In the genomic region with DNA sequence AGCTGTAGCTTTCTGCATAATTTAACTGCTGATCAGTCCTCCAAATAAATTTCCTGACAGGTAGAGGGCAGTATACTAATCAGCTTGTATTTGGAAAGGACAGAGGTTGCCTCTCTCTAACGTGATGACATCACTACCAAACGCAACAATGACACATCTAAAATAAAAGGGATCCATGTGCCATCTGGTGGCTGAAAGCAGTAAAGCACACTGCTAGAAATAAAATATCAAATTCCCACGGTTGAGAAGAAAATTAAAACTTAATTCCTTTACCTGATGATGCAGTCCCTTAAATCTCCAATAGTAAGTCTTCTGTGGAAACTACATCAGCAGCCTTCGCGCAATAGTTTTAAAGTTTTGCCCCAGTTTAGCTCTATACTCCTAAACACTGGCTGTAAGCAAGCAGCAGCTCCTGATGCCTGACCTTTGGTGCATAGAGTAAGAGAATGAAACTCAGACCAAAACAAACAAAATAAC, we compare ENCODE assay signal across 1 cellular context.
TF ChIP-seq lines count a peak whose summit lies in the region.

No MANE protein-coding gene starts in this region.

TF ChIP-seq in HepG2, 621 proteins besides CTCF, POLR2A, EP300 and RAD21 (continued from another document and continues in another):
- TF ChIP-seq, protein P1, sequence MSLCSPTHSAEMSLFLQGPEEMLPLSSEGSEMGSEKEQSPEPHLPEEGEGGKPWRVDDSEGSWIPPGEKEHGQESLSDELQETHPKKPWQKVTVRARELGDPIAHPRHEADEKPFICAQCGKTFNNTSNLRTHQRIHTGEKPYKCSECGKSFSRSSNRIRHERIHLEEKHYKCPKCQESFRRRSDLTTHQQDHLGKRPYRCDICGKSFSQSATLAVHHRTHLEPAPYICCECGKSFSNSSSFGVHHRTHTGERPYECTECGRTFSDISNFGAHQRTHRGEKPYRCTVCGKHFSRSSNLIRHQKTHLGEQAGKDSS (CRISPR knock-in tag; IDR thresholded peaks at IDR 0.05; ENCODE audit: borderline replicate concordance, low read depth) = no peak
- TF ChIP-seq FOSL1 (CRISPR knock-in tag; IDR thresholded peaks at IDR 0.05; ENCODE audit: borderline replicate concordance) = no peak
- TF ChIP-seq, protein P2, sequence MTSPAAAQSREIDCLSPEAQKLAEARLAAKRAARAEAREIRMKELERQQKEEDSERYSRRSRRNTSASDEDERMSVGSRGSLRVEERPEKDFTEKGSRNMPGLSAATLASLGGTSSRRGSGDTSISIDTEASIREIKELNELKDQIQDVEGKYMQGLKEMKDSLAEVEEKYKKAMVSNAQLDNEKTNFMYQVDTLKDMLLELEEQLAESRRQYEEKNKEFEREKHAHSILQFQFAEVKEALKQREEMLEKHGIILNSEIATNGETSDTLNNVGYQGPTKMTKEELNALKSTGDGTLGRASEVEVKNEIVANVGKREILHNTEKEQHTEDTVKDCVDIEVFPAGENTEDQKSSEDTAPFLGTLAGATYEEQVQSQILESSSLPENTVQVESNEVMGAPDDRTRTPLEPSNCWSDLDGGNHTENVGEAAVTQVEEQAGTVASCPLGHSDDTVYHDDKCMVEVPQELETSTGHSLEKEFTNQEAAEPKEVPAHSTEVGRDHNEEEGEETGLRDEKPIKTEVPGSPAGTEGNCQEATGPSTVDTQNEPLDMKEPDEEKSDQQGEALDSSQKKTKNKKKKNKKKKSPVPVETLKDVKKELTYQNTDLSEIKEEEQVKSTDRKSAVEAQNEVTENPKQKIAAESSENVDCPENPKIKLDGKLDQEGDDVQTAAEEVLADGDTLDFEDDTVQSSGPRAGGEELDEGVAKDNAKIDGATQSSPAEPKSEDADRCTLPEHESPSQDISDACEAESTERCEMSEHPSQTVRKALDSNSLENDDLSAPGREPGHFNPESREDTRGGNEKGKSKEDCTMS (CRISPR knock-in tag; conservative IDR thresholded peaks at IDR 0.05) = no peak
- TF ChIP-seq KLF9 (CRISPR knock-in tag; IDR thresholded peaks at IDR 0.05; ENCODE audit: low read depth) = no peak
- TF ChIP-seq ZNF83 (CRISPR knock-in tag; IDR thresholded peaks at IDR 0.05; ENCODE audit: borderline replicate concordance) = no peak
- no peak for TF ChIP-seq AGO1 (IDR thresholded peaks at IDR 0.05; ENCODE audit: low read depth, low read length, poor library complexity, severe bottlenecking)
- peak; percentile 92; the same call in 1 of the 2 replicates for TF ChIP-seq FOXK1 (CRISPR knock-in tag; IDR thresholded peaks at IDR 0.05; ENCODE audit: borderline replicate concordance, low read depth)
- no peak for TF ChIP-seq ZNF687 (CRISPR knock-in tag; IDR thresholded peaks at IDR 0.05)
- no peak for TF ChIP-seq MXD4 (CRISPR knock-in tag; IDR thresholded peaks at IDR 0.05)
- no peak for TF ChIP-seq ZNF567 (CRISPR knock-in tag; IDR thresholded peaks at IDR 0.05; ENCODE audit: borderline replicate concordance)
- no peak for TF ChIP-seq ZNF274 (CRISPR knock-in tag; IDR thresholded peaks at IDR 0.05)
- no peak for TF ChIP-seq ARNT (IDR thresholded peaks at IDR 0.05)
- TF ChIP-seq JARID2 (CRISPR knock-in tag; IDR thresholded peaks at IDR 0.05; ENCODE audit: insufficient replicate concordance) = no peak
- 0 out of 2 replicates have a peak, but pooled peaks have one; percentile 53 for TF ChIP-seq IRF2 (CRISPR knock-in tag; IDR thresholded peaks at IDR 0.05)
- no peak for TF ChIP-seq ZNF326 (CRISPR knock-in tag; IDR thresholded peaks at IDR 0.05; ENCODE audit: borderline replicate concordance)
- TF ChIP-seq HDAC1 (CRISPR knock-in tag; IDR thresholded peaks at IDR 0.05) = no peak
- no peak for TF ChIP-seq RBM39 (IDR thresholded peaks at IDR 0.05; ENCODE audit: low read depth, low read length, poor library complexity, severe bottlenecking)
- TF ChIP-seq HDAC6 (IDR thresholded peaks at IDR 0.05; ENCODE audit: low read depth, low read length) = no peak
- TF ChIP-seq, protein P3, sequence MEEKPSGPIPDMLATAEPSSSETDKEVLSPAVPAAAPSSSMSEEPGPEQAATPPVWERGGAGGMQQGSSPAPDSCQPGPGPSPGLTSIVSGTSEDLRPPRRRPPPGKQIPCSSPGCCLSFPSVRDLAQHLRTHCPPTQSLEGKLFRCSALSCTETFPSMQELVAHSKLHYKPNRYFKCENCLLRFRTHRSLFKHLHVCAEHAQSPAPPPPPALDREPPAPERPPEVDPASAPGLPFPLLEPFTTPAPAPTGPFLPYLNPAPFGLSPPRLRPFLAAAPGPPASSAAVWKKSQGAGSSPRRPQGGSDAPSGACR (CRISPR knock-in tag; IDR thresholded peaks at IDR 0.05) = no peak
- no peak for TF ChIP-seq SOX13 (IDR thresholded peaks at IDR 0.05)
- TF ChIP-seq SOX13 (CRISPR knock-in tag; conservative IDR thresholded peaks at IDR 0.05 in 1 of 2, IDR thresholded peaks at IDR 0.05 in 1 of 2) = peak in 1 of 2 experiments; percentile 56; a peak in 2 of 4 replicates
- TF ChIP-seq, protein P4, sequence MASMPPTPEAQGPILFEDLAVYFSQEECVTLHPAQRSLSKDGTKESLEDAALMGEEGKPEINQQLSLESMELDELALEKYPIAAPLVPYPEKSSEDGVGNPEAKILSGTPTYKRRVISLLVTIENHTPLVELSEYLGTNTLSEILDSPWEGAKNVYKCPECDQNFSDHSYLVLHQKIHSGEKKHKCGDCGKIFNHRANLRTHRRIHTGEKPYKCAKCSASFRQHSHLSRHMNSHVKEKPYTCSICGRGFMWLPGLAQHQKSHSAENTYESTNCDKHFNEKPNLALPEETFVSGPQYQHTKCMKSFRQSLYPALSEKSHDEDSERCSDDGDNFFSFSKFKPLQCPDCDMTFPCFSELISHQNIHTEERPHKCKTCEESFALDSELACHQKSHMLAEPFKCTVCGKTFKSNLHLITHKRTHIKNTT (CRISPR knock-in tag; IDR thresholded peaks at IDR 0.05) = no peak
- TF ChIP-seq, protein P5, sequence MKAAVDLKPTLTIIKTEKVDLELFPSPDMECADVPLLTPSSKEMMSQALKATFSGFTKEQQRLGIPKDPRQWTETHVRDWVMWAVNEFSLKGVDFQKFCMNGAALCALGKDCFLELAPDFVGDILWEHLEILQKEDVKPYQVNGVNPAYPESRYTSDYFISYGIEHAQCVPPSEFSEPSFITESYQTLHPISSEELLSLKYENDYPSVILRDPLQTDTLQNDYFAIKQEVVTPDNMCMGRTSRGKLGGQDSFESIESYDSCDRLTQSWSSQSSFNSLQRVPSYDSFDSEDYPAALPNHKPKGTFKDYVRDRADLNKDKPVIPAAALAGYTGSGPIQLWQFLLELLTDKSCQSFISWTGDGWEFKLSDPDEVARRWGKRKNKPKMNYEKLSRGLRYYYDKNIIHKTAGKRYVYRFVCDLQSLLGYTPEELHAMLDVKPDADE (CRISPR knock-in tag; IDR thresholded peaks at IDR 0.05) = no peak
- TF ChIP-seq PRPF4 (IDR thresholded peaks at IDR 0.05; ENCODE audit: low read depth, low read length, poor library complexity, severe bottlenecking) = no peak
- no peak for TF ChIP-seq ZNF382 (CRISPR knock-in tag; IDR thresholded peaks at IDR 0.05; ENCODE audit: borderline replicate concordance)
- peak; percentile 70; the same call in 1 of the 2 replicates for TF ChIP-seq ZHX2 (IDR thresholded peaks at IDR 0.05; ENCODE audit: low read depth)
- TF ChIP-seq ZHX2 (CRISPR knock-in tag; IDR thresholded peaks at IDR 0.05; ENCODE audit: borderline replicate concordance) = no peak
- TF ChIP-seq ERF (CRISPR knock-in tag; IDR thresholded peaks at IDR 0.05) = no peak
- TF ChIP-seq ZNF30 (CRISPR knock-in tag; IDR thresholded peaks at IDR 0.05) = no peak
- TF ChIP-seq PTBP1 (IDR thresholded peaks at IDR 0.05; ENCODE audit: low read depth, low read length, poor library complexity, severe bottlenecking) = no peak
- no peak for TF ChIP-seq TP53 (CRISPR knock-in tag; conservative IDR thresholded peaks at IDR 0.05)
- no peak for TF ChIP-seq HOXA7 (CRISPR knock-in tag; IDR thresholded peaks at IDR 0.05)
- TF ChIP-seq ZNF546 (CRISPR knock-in tag; conservative IDR thresholded peaks at IDR 0.05) = no peak
- TF ChIP-seq NCOA2 (CRISPR knock-in tag; IDR thresholded peaks at IDR 0.05) = peak; percentile 15; the same call in 1 of the 2 replicates
- TF ChIP-seq CEBPB (IDR thresholded peaks at IDR 0.05; ENCODE audit: borderline replicate concordance, low read depth, low read length) = peak; percentile 43; the same call in 1 of the 2 replicates
- TF ChIP-seq ISX (CRISPR knock-in tag; conservative IDR thresholded peaks at IDR 0.05) = no peak
- TF ChIP-seq PHB2 (IDR thresholded peaks at IDR 0.05; ENCODE audit: partially characterized antibody) = no peak
- no peak for TF ChIP-seq ZBTB42 (CRISPR knock-in tag; IDR thresholded peaks at IDR 0.05)
- no peak for TF ChIP-seq SUZ12 (IDR thresholded peaks at IDR 0.05; ENCODE audit: low read depth, low read length)
- no peak for TF ChIP-seq TRAFD1 (CRISPR knock-in tag; IDR thresholded peaks at IDR 0.05; ENCODE audit: borderline replicate concordance)
- TF ChIP-seq ZNF558 (CRISPR knock-in tag; IDR thresholded peaks at IDR 0.05; ENCODE audit: borderline replicate concordance) = no peak
- peak; percentile 61; the same call in 1 of the 2 replicates for TF ChIP-seq HDAC2 (CRISPR knock-in tag; IDR thresholded peaks at IDR 0.05)
- TF ChIP-seq MYNN (CRISPR knock-in tag; IDR thresholded peaks at IDR 0.05; ENCODE audit: low read depth) = no peak
